8 cellular contexts compared by ENCODE assay signal in genomic region chr6:30617565-30618269, GRCh38. TPM values are rescaled to one million over a fixed set of nuclear protein-coding genes. Genes with fewer than 3 reads are reported as not detected.
A peak's percentile ranks its signal among the peaks of the same experiment; 100 is the strongest.
DNase-seq lines count a peak whose midpoint lies in the region; ATAC-seq and TF ChIP-seq lines count a peak whose summit lies in the region.

Gene MRPS18B, plus strand, starts transcription at chr6:30617840. Its CDS starts 26 bp downstream, at chr6:30617866.

- H3K4me3 ChIP-seq in AG04449 (ENCODE audit: low read depth, low read length), result peak within 1 kb of the TSS; percentile 99

- CTCF ChIA-PET in AG04449 (lab: Yijun Ruan, JAX), result interaction anchor here (1.0 to 1.9 kb wide), 9 partner anchors 9 to 470 kb away, joined by 3 to 8 read pairs (median 3); partner anchors contain the start of genes ATAT1 and DHX16
- CTCF ChIA-PET in activated B cell treated with CpG ODN at 0.5 μM for 24 hours (lab: Charles Lee), result interaction anchor here (0.7 to 2.0 kb wide), 4 partner anchors 20 to 113 kb away, joined by 3 to 14 read pairs (median 9); no protein-coding TSS in a partner anchor

- POLR2A ChIA-PET in AG04449 (lab: Yijun Ruan, JAX), result interaction anchor here (0.6 to 1.3 kb wide), 7 partner anchors 9 to 103 kb away, joined by 3 to 6 read pairs (median 4); partner anchors contain the start of genes ATAT1, DHX16, MDC1 and PRR3
- POLR2A ChIA-PET in activated B cell treated with CpG ODN at 0.5 μM for 24 hours (lab: Charles Lee), result interaction anchor here (0.6 to 2.8 kb wide), 48 partner anchors 9 to 1580 kb away, joined by 3 to 31 read pairs (median 4); partner anchors contain the start of genes ABCF1, ATAT1, C6orf136 and DDX39B

- intact Hi-C loops in activated B cell treated with CpG ODN at 0.5 μM for 24 hours (cut with micrococcal nuclease), result loop anchor here (1.0 to 5.0 kb wide), 14 partner anchors 9 to 1560 kb away; partner anchors contain the start of genes ABCF1, AGPAT1, ATAT1 and C6orf136

- no peaks in the 10 kb centered on the region for H3K27me3 Mint-ChIP-seq in activated B cell treated with CpG ODN at 0.5 μM for 24 hours

- no peaks in the 10 kb centered on the region for H3K9me3 Mint-ChIP-seq in activated B cell treated with CpG ODN at 0.5 μM for 24 hours

- DNase-seq in AG04449 (ENCODE audit: low read depth, low spot score) (peak; percentile 89), NCI-H226 (peak; percentile 92), activated B cell treated with CpG ODN at 0.5 μM for 24 hours (peak; percentile 84), caudate nucleus (lab: John Stamatoyannopoulos, UW) (peak; percentile 80 to 99 (median 96)), iris pigment epithelial cell (ENCODE audit: low read depth) (peak; percentile 99)
- DNase-seq in stimulated activated CD4-positive, alpha-beta T cell treated with anti-CD3 and anti-CD28 coated beads, Interleukin-12 subunit alpha, Interleukin-12 subunit beta, amount 100 ng/mL, for 24 hours (ENCODE audit: low read depth in 2 of 2), result peak; percentile 93 to 95

- TF ChIP-seq CTCF in AG04449 (IDR thresholded peaks at IDR 0.05; ENCODE audit: insufficient read depth, low read length, missing control alignments) (no peak), activated B cell treated with CpG ODN at 0.5 μM for 24 hours (IDR thresholded peaks at IDR 0.05) (no peak)

- H3K27ac Mint-ChIP-seq in activated B cell treated with CpG ODN at 0.5 μM for 24 hours, result peak within 1 kb of the TSS; percentile 99

- ATAC-seq in GM18909 (IDR thresholded peaks at IDR 0.05; ENCODE audit: poor library complexity, unreplicated experiment) (peak; percentile 74), HG03175 (IDR thresholded peaks at IDR 0.05; ENCODE audit: unreplicated experiment) (peak; percentile 76), activated B cell treated with CpG ODN at 0.5 μM for 24 hours (ENCODE audit: low read depth) (peak; percentile 76)

- H3K4me3 Mint-ChIP-seq in activated B cell treated with CpG ODN at 0.5 μM for 24 hours, result peak within 1 kb of the TSS; percentile 99

- H3K27ac ChIP-seq in caudate nucleus (ENCODE audit: low read depth, low read length), result peak within 1 kb of the TSS; percentile 100

- H3K4me1 Mint-ChIP-seq in activated B cell treated with CpG ODN at 0.5 μM for 24 hours, result peaks cover 30% of the 10 kb centered on the region

- peaks cover 71% of the 10 kb centered on the region for H3K36me3 Mint-ChIP-seq in activated B cell treated with CpG ODN at 0.5 μM for 24 hours (ENCODE audit: low read depth)

RNA-seq across cellular contexts. Expression of gene MRPS18B, which starts in this region (rescaled TPM):
- total RNA-seq in activated B cell treated with CpG ODN at 0.5 μM for 24 hours, result 57.7 and 61.2 TPM in 2 replicates

Comparison
In these comparisons a context has a peak if more than half of its experiments do, and no peak if none do; other contexts are left out.
1. Peak in every context shown above with its lines: DNase-seq, ATAC-seq, H3K4me3 ChIP-seq and H3K27ac ChIP-seq.